8 cellular contexts compared by ENCODE assay signal in genomic region chr9:121700165-121700830, GRCh38. TPM values are rescaled to one million over a fixed set of nuclear protein-coding genes. Genes with fewer than 3 reads are reported as not detected.
DNase-seq lines count a peak whose midpoint lies in the region; ATAC-seq and TF ChIP-seq lines count a peak whose summit lies in the region.

No MANE protein-coding gene starts in this region.

- no peak for ATAC-seq in activated CD4-positive, alpha-beta T cell treated with anti-CD3 and anti-CD28 coated beads for 36 hours
- peak; percentile 81 to 82 for ATAC-seq in gastrocnemius medialis
- no peak for ATAC-seq in HG03469 (IDR thresholded peaks at IDR 0.05; ENCODE audit: unreplicated experiment)

- no peak overlapping the region for H3K4me3 Mint-ChIP-seq in activated CD4-positive, alpha-beta T cell treated with anti-CD3 and anti-CD28 coated beads for 36 hours

- H3K27me3 Mint-ChIP-seq in activated CD4-positive, alpha-beta T cell treated with anti-CD3 and anti-CD28 coated beads for 36 hours: peaks cover 41% of the 10 kb centered on the region

- peaks cover 7 to 8% of the 10 kb centered on the region in 2 donors for H3K4me1 ChIP-seq in ascending aorta
- H3K4me1 ChIP-seq in iPS-18a (ENCODE audit: control insufficient read depth, low read depth, low read length): peaks cover 3% of the 10 kb centered on the region
- peaks cover 34 to 45% of the 10 kb centered on the region in 2 donors for H3K4me1 ChIP-seq in gastrocnemius medialis

- no peaks in the 10 kb centered on the region for H3K9me3 ChIP-seq in ascending aorta
- no peaks in the 10 kb centered on the region for H3K9me3 ChIP-seq in iPS-18a (ENCODE audit: control insufficient read depth, low read depth, low read length)
- H3K9me3 ChIP-seq in gastrocnemius medialis: no peaks in the 10 kb centered on the region

- peak overlapping the region; percentile 57 to 65 for H3K27ac ChIP-seq in ascending aorta
- no peak overlapping the region for H3K27ac ChIP-seq in iPS-18a (ENCODE audit: low read length)
- H3K27ac ChIP-seq in gastrocnemius medialis: peak overlapping the region; percentile 77 to 88 (median 78)

- CTCF ChIA-PET in activated CD4-positive, alpha-beta T cell treated with anti-CD3 and anti-CD28 coated beads for 36 hours (lab: Charles Lee): no interaction called here

- H3K36me3 Mint-ChIP-seq in activated CD4-positive, alpha-beta T cell treated with anti-CD3 and anti-CD28 coated beads for 36 hours (ENCODE audit: low read depth): no peaks in the 10 kb centered on the region

- DNase-seq in activated CD4-positive, alpha-beta T cell treated with anti-CD3 and anti-CD28 coated beads for 36 hours: peak; percentile 44
- no peak for DNase-seq in activated CD4-positive, alpha-beta T cell treated with anti-CD3 and anti-CD28 coated beads, Interleukin-2, amount 50 U/mL, for 4 hours
- peak; percentile 69 for DNase-seq in NCI-H2029 (lab: John Stamatoyannopoulos, UW)
- DNase-seq in ascending aorta (ENCODE audit: low spot score in 2 of 2): peak in 1 of 2 donors; percentile 85
- peak; percentile 77 to 94 for DNase-seq in gastrocnemius medialis
- DNase-seq in NCI-H1694 (lab: John Stamatoyannopoulos, UW): no peak

- POLR2A ChIA-PET in activated CD4-positive, alpha-beta T cell treated with anti-CD3 and anti-CD28 coated beads for 36 hours (lab: Charles Lee): no interaction called here

- no peak overlapping the region for H3K27ac Mint-ChIP-seq in activated CD4-positive, alpha-beta T cell treated with anti-CD3 and anti-CD28 coated beads for 36 hours

- intact Hi-C loops in activated CD4-positive, alpha-beta T cell treated with anti-CD3 and anti-CD28 coated beads for 36 hours (cut with DNase I, micrococcal nuclease): loop anchor here in 1 of 2 experiments (5.0 kb wide), 1 partner anchor 292 kb away; no protein-coding TSS in a partner anchor
- intact Hi-C loops in ascending aorta (cut with DNase I): loop anchor here (5.0 kb wide), 1 partner anchor 72 kb away; no protein-coding TSS in a partner anchor
- intact Hi-C loops in gastrocnemius medialis (cut with DNase I; ENCODE audit: low total_unique reads): loop anchor here (1.0 to 2.0 kb wide), 2 partner anchors 25 to 292 kb away; no protein-coding TSS in a partner anchor

- H3K4me1 Mint-ChIP-seq in activated CD4-positive, alpha-beta T cell treated with anti-CD3 and anti-CD28 coated beads for 36 hours: no peaks in the 10 kb centered on the region

- no peaks in the 10 kb centered on the region for H3K27me3 ChIP-seq in ascending aorta
- H3K27me3 ChIP-seq in iPS-18a (ENCODE audit: control insufficient read depth, insufficient read depth, low read length): peaks cover 12% of the 10 kb centered on the region
- H3K27me3 ChIP-seq in gastrocnemius medialis: no peaks in the 10 kb centered on the region

- H3K9me3 Mint-ChIP-seq in activated CD4-positive, alpha-beta T cell treated with anti-CD3 and anti-CD28 coated beads for 36 hours (ENCODE audit: low read depth): no peaks in the 10 kb centered on the region

- TF ChIP-seq CTCF in ascending aorta (IDR thresholded peaks at IDR 0.05) (peak; percentile 55 to 73 (median 73)), gastrocnemius medialis (IDR thresholded peaks at IDR 0.05 in 4 of 5, conservative IDR thresholded peaks at IDR 0.05 in 1 of 5) (peak; percentile 59 to 84 (median 72))

- no peak for TF ChIP-seq POLR2A in gastrocnemius medialis (IDR thresholded peaks at IDR 0.05)

- peak overlapping the region; percentile 72 to 79 for H3K4me3 ChIP-seq in ascending aorta
- peak overlapping the region; percentile 64 for H3K4me3 ChIP-seq in iPS-18a (ENCODE audit: low read length)
- peak overlapping the region; percentile 39 to 48 (median 46) for H3K4me3 ChIP-seq in gastrocnemius medialis

- H3K9ac ChIP-seq in iPS-18a (ENCODE audit: low read length): peak overlapping the region; percentile 50

- H3K36me3 ChIP-seq in ascending aorta: no peaks in the 10 kb centered on the region
- H3K36me3 ChIP-seq in iPS-18a (ENCODE audit: control insufficient read depth, low read depth, low read length): no peaks in the 10 kb centered on the region
- H3K36me3 ChIP-seq in gastrocnemius medialis: no peaks in the 10 kb centered on the region

- in situ Hi-C loops in gastrocnemius medialis (cut with MboI; ENCODE audit: low sequenced_read_pairs in 4 of 4): loop anchor here in 1 of 4 donors (25.0 kb wide), 1 partner anchor 287 kb away; no protein-coding TSS in a partner anchor

RNA-seq across cellular contexts. Expression of gene DAB2IP, which starts 48.9 kb away (rescaled TPM):
- under 1 TPM; 0.02 to 0.28 TPM for total RNA-seq in activated CD4-positive, alpha-beta T cell treated with anti-CD3 and anti-CD28 coated beads for 36 hours
- 71.6 TPM for total RNA-seq in ascending aorta
- total RNA-seq in gastrocnemius medialis: 10 to 100 TPM; 22.7 to 68.2 (median 37.4) TPM

Comparison
In these comparisons a context has a peak if more than half of its experiments do, and no peak if none do; other contexts are left out.
1. DNase-seq: peak in activated CD4-positive, alpha-beta T cell treated with anti-CD3 and anti-CD28 coated beads for 36 hours (single experiment), NCI-H2029 (single experiment) and gastrocnemius medialis (2 of 2); none in activated CD4-positive, alpha-beta T cell treated with anti-CD3 and anti-CD28 coated beads, Interleukin-2, amount 50 U/mL, for 4 hours (0 of 2) and NCI-H1694 (single experiment).
2. ATAC-seq: peak in gastrocnemius medialis (2 of 2); none in activated CD4-positive, alpha-beta T cell treated with anti-CD3 and anti-CD28 coated beads for 36 hours (single experiment) and HG03469 (single experiment).
3. RNA of gene DAB2IP, which starts 48.9 kb away (total RNA-seq): 71.6 TPM in ascending aorta (single experiment) and 22.7 to 68.2 TPM in gastrocnemius medialis; 0.02 to 0.28 TPM in activated CD4-positive, alpha-beta T cell treated with anti-CD3 and anti-CD28 coated beads for 36 hours; every median in the first group is over 10 times any median in the second.
4. Peak in every context shown above with its lines, with median percentiles within 50 percentile points of each other: H3K4me3 ChIP-seq.